ENCODE assay signal across 9 cellular contexts in genomic region chr15:89090791-89091666, GRCh38. TPM values are rescaled to one million over a fixed set of nuclear protein-coding genes. Genes with fewer than 3 reads are reported as not detected.
DNase-seq lines count a peak whose midpoint lies in the region; ATAC-seq and TF ChIP-seq lines count a peak whose summit lies in the region.
"Had no signal": no experiment of that assay in that cellular context is flagged by ENCODE, and none has a peak within 500 bp of the region (broad histone marks: within the 10 kb centered on the region; RNA-seq: fewer than 3 reads in every experiment).

No MANE protein-coding gene starts in this region.

- no peak overlapping the region for H3K4me3 Mint-ChIP-seq in activated naive CD4-positive, alpha-beta T cell treated with anti-CD3 and anti-CD28 coated beads, Interleukin-2, amount 10 ng/mL, durations not matched to agents 7 days and 5 days
- H3K4me3 Mint-ChIP-seq: neural crest cell had no signal

- H3K36me3 ChIP-seq in ACC112 (ENCODE audit: insufficient read depth, low read length) (no peaks in the 10 kb centered on the region), OCI-LY3 (replicated peaks; ENCODE audit: low read depth, low read length) (peaks cover 2% of the 10 kb centered on the region), cardiac muscle cell (no peaks in the 10 kb centered on the region)

- H3K4me2 ChIP-seq in OCI-LY3 (ENCODE audit: low read length) = peak overlapping the region; percentile 82

- peaks cover 41% of the 10 kb centered on the region for H3K4me1 Mint-ChIP-seq in activated naive CD4-positive, alpha-beta T cell treated with anti-CD3 and anti-CD28 coated beads, Interleukin-2, amount 10 ng/mL, durations not matched to agents 7 days and 5 days

- TF ChIP-seq CTCF in OCI-LY3 (IDR thresholded peaks at IDR 0.05; ENCODE audit: low read depth, low read length) = no peak
- TF ChIP-seq CTCF in cardiac muscle cell (IDR thresholded peaks at IDR 0.05; ENCODE audit: low read depth, low read length) = peak; percentile 8

- peak overlapping the region; percentile 92 for H3K27ac Mint-ChIP-seq in activated naive CD4-positive, alpha-beta T cell treated with anti-CD3 and anti-CD28 coated beads, Interleukin-2, amount 10 ng/mL, durations not matched to agents 7 days and 5 days

- H3K27me3 Mint-ChIP-seq in activated naive CD4-positive, alpha-beta T cell treated with anti-CD3 and anti-CD28 coated beads, Interleukin-2, amount 10 ng/mL, durations not matched to agents 7 days and 5 days = no peaks in the 10 kb centered on the region

- peaks cover 62% of the 10 kb centered on the region for H3K79me2 ChIP-seq in ACC112 (ENCODE audit: control insufficient read depth, insufficient read depth, low read length, unreplicated experiment)
- H3K79me2 ChIP-seq in OCI-LY3 (ENCODE audit: low read length) = peaks cover 36% of the 10 kb centered on the region

- DNase-seq in activated naive CD4-positive, alpha-beta T cell treated with anti-CD3 and anti-CD28 coated beads, Interleukin-2, amount 10 ng/mL, durations not matched to agents 7 days and 5 days = peak; percentile 59
- DNase-seq in cardiac muscle cell (ENCODE audit: low read depth in 1 of 2, low spot score in 1 of 2) (peak; percentile 29 to 80), renal cortical epithelial cell (ENCODE audit: low read depth) (peak; percentile 77), OCI-M2 (lab: John Stamatoyannopoulos, UW; ENCODE audit: unreplicated experiment) (no peak)

- H3K27me3 ChIP-seq in ACC112 (ENCODE audit: insufficient read depth, low read length) (no peaks in the 10 kb centered on the region), OCI-LY3 (ENCODE audit: low read depth, low read length) (no peaks in the 10 kb centered on the region), cardiac muscle cell (no peaks in the 10 kb centered on the region)

- H4K20me1 ChIP-seq in OCI-LY3 (ENCODE audit: insufficient read depth, low read length) = no peaks in the 10 kb centered on the region

- H2AFZ ChIP-seq in ACC112 (ENCODE audit: low read length, unreplicated experiment) (peak overlapping the region; percentile 67), OCI-LY3 (ENCODE audit: low read depth, low read length) (peak overlapping the region; percentile 16)

- peak overlapping the region; percentile 81 for H3K27ac ChIP-seq in ACC112 (ENCODE audit: low read depth, low read length)
- peak overlapping the region; percentile 48 for H3K27ac ChIP-seq in OCI-LY3 (ENCODE audit: low read length)
- H3K27ac ChIP-seq in cardiac muscle cell = peak overlapping the region; percentile 69

- peaks cover 48% of the 10 kb centered on the region for H3K4me1 ChIP-seq in ACC112 (ENCODE audit: control insufficient read depth, insufficient read depth, low read length, unreplicated experiment)
- H3K4me1 ChIP-seq in OCI-LY3 (ENCODE audit: low read length) = peaks cover 38% of the 10 kb centered on the region
- peaks cover 55% of the 10 kb centered on the region for H3K4me1 ChIP-seq in cardiac muscle cell (ENCODE audit: low read depth)

- H3K36me3 Mint-ChIP-seq in activated naive CD4-positive, alpha-beta T cell treated with anti-CD3 and anti-CD28 coated beads, Interleukin-2, amount 10 ng/mL, durations not matched to agents 7 days and 5 days = peaks cover 18% of the 10 kb centered on the region

- H3K9me3 Mint-ChIP-seq in activated naive CD4-positive, alpha-beta T cell treated with anti-CD3 and anti-CD28 coated beads, Interleukin-2, amount 10 ng/mL, durations not matched to agents 7 days and 5 days = no peaks in the 10 kb centered on the region
- H3K9me3 Mint-ChIP-seq: neural crest cell had no signal

- peak overlapping the region; percentile 61 for H3K9ac ChIP-seq in OCI-LY3 (ENCODE audit: low read length)

- peak; percentile 15 for ATAC-seq in GM18909 (IDR thresholded peaks at IDR 0.05; ENCODE audit: poor library complexity, unreplicated experiment)
- ATAC-seq in HG02885 (IDR thresholded peaks at IDR 0.05; ENCODE audit: poor library complexity, unreplicated experiment) = no peak

- H3K9me3 ChIP-seq in OCI-LY3 (ENCODE audit: insufficient read depth, low read length) = no peaks in the 10 kb centered on the region
- no peaks in the 10 kb centered on the region for H3K9me3 ChIP-seq in cardiac muscle cell (ENCODE audit: low read depth)

- peak overlapping the region; percentile 87 for H3K4me3 ChIP-seq in ACC112 (ENCODE audit: low read depth, low read length)
- peak overlapping the region; percentile 71 for H3K4me3 ChIP-seq in OCI-LY3 (ENCODE audit: low read length)
- H3K4me3 ChIP-seq in cardiac muscle cell = no peak overlapping the region

- CTCF ChIA-PET in activated naive CD4-positive, alpha-beta T cell treated with anti-CD3 and anti-CD28 coated beads, Interleukin-2, amount 10 ng/mL, durations not matched to agents 7 days and 5 days (lab: Charles Lee) = interaction anchor here (0.6 to 5.8 kb wide), 12 partner anchors 10 to 1864 kb away, joined by 3 to 35 read pairs (median 3); partner anchors contain the start of gene RCCD1

RNA-seq across cellular contexts. Expression of gene ABHD2, which starts 2.8 kb away (rescaled TPM):
- total RNA-seq in cardiac muscle cell (43.0 and 44.8 TPM in 2 replicates), renal cortical epithelial cell (78.7 and 82.1 TPM in 2 replicates)
- 25.5 and 28.4 TPM in 2 replicates for polyA plus RNA-seq in cardiac muscle cell
